ENCODE assay signal across 8 cellular contexts in the genomic region with DNA sequence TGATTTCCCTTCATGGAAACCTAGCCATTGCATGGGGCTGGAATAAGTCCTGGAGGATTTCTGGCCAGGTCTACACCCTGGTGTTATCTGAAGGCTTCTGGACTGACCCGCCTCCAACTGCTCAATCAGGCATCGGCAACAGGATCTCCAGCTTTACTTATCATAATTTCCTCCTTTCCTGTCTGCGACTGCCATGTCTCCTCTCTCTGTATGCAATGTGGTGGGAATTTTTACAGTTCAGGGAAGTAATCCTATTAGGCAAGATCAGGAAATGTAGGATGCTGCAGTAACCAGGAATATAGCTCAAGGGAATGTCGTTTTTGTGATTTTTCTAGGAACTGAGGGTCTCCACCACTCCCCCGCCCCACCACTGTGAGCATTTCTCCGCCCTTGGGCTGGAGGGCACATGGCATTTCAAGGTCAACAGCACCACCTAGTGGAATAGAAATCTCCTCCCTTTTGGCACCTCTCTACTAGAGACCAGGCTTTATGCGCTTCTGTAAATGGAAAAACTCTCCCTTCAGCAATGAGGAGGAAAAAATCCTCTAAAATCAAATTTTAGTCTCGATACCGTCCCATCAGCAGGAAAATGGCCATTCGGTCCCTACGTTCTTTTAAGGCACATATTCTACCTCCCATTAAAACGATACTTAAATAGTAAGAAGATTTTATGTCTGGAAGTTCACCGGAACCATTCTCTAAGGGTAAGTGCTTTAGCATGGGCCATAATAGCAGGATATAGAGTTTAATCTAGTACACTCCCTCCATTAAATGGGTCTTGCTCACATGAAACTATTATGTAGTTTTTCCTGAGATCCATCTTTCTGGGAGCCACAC.
DNase-seq lines count a peak whose midpoint lies in the region; ATAC-seq and TF ChIP-seq lines count a peak whose summit lies in the region.

No MANE protein-coding gene starts in this region.

- H3K27ac ChIP-seq in GM23248 (no peak overlapping the region), Karpas-422 (ENCODE audit: low read length) (no peak overlapping the region), hepatocyte (no peak overlapping the region), gastrocnemius medialis (no peak overlapping the region)

- no peak overlapping the region for H3K9ac ChIP-seq in GM23248
- H3K9ac ChIP-seq in Karpas-422 (ENCODE audit: low read length): no peak overlapping the region

- H3K79me2 ChIP-seq in GM23248 (ENCODE audit: insufficient read depth) (no peaks in the 10 kb centered on the region), Karpas-422 (ENCODE audit: low read length) (no peaks in the 10 kb centered on the region), hepatocyte (no peaks in the 10 kb centered on the region)

- TF ChIP-seq CTCF in hepatocyte (IDR thresholded peaks at IDR 0.05; ENCODE audit: poor library complexity) (peak; percentile 89), gastrocnemius medialis (IDR thresholded peaks at IDR 0.05 in 4 of 5, conservative IDR thresholded peaks at IDR 0.05 in 1 of 5) (peak; percentile 24 to 71 (median 58))

- 0 out of 2 replicates have a peak, but pooled peaks cover 4% of the 10 kb centered on the region for H3K4me1 ChIP-seq in GM23248 (ENCODE audit: insufficient read depth)
- H3K4me1 ChIP-seq in Karpas-422 (ENCODE audit: low read length): peaks cover 9% of the 10 kb centered on the region; the same call in 1 of the 2 replicates
- H3K4me1 ChIP-seq in hepatocyte (ENCODE audit: insufficient read depth): no peaks in the 10 kb centered on the region
- no peaks in the 10 kb centered on the region for H3K4me1 ChIP-seq in gastrocnemius medialis

- no peaks in the 10 kb centered on the region for H3K27me3 ChIP-seq in GM23248 (replicated peaks; ENCODE audit: insufficient read depth)
- no peaks in the 10 kb centered on the region for H3K27me3 ChIP-seq in Karpas-422 (ENCODE audit: low read length)
- no peaks in the 10 kb centered on the region for H3K27me3 ChIP-seq in hepatocyte
- peaks cover 0 to 6% (median 0%) of the 10 kb centered on the region in 3 donors for H3K27me3 ChIP-seq in gastrocnemius medialis

- H3F3A ChIP-seq in GM23248 (ENCODE audit: insufficient read depth): no peaks in the 10 kb centered on the region

- no peaks in the 10 kb centered on the region for H3K9me2 ChIP-seq in GM23248 (ENCODE audit: insufficient read depth)
- H3K9me2 ChIP-seq in Karpas-422 (replicated peaks; ENCODE audit: insufficient read depth, low read length): no peaks in the 10 kb centered on the region
- H3K9me2 ChIP-seq in hepatocyte (replicated peaks; ENCODE audit: insufficient read depth): no peaks in the 10 kb centered on the region

- peak overlapping the region; percentile 67 for H2AFZ ChIP-seq in GM23248
- 0 out of 2 replicates have a peak overlapping the region, but pooled peaks have one; percentile 17 for H2AFZ ChIP-seq in Karpas-422 (ENCODE audit: low read length)
- H2AFZ ChIP-seq in hepatocyte: peak overlapping the region; percentile 64

- no peak for TF ChIP-seq POLR2A in gastrocnemius medialis (IDR thresholded peaks at IDR 0.05)

- in situ Hi-C loops in GM23248 (cut with MboI) (no loop called here), gastrocnemius medialis (cut with MboI; ENCODE audit: low sequenced_read_pairs in 4 of 4) (loop anchor here in 3 of 4 donors (10.0 to 25.0 kb wide), 4 partner anchors 222 to 602 kb away; no protein-coding TSS in a partner anchor)

- DNase-seq in DMS79 treated with DMSO at 0.1 percent for 48 hours (lab: John Stamatoyannopoulos, UW) (peak; percentile 2), DMS79 (lab: John Stamatoyannopoulos, UW) (no peak), GM23248 (peak; percentile 73), Karpas-422 (peak; percentile 90), SHP77 treated with DMSO at 0.1 percent for 48 hours (lab: John Stamatoyannopoulos, UW) (peak; percentile 33), amygdala (lab: John Stamatoyannopoulos, UW) (peak in 38 of 56 donors; percentile 1 to 69 (median 15)), hepatocyte (ENCODE audit: low spot score) (peak; percentile 84), gastrocnemius medialis (peak in 1 of 2 donors; percentile 6)

- H4K20me1 ChIP-seq in GM23248 (ENCODE audit: insufficient read depth) (no peaks in the 10 kb centered on the region), Karpas-422 (ENCODE audit: insufficient read depth, low read depth, low read length) (no peaks in the 10 kb centered on the region), hepatocyte (ENCODE audit: insufficient read depth, poor library complexity, severe bottlenecking) (no peaks in the 10 kb centered on the region)

- peak; percentile 62 to 68 for ATAC-seq in gastrocnemius medialis

- H3K9me3 ChIP-seq in GM23248 (ENCODE audit: low read depth): no peaks in the 10 kb centered on the region
- H3K9me3 ChIP-seq in Karpas-422 (ENCODE audit: low read length): no peaks in the 10 kb centered on the region
- no peaks in the 10 kb centered on the region for H3K9me3 ChIP-seq in hepatocyte (ENCODE audit: low read depth)
- no peaks in the 10 kb centered on the region for H3K9me3 ChIP-seq in gastrocnemius medialis

- intact Hi-C loops in gastrocnemius medialis (cut with DNase I; ENCODE audit: low total_unique reads): loop anchor here (10.0 kb wide), 1 partner anchor 1638 kb away; no protein-coding TSS in a partner anchor

- H3K4me2 ChIP-seq in GM23248 (ENCODE audit: unreplicated experiment): peak overlapping the region; percentile 87
- no peak overlapping the region for H3K4me2 ChIP-seq in Karpas-422 (ENCODE audit: low read depth, low read length, poor library complexity, severe bottlenecking)
- peak overlapping the region; percentile 74 for H3K4me2 ChIP-seq in hepatocyte

- 25 to 28% methylated on average over 13 of the region's 13 CpGs for WGBS in GM23248 (ENCODE audit: low coverage in 1 of 2, low lambda C conversion rate in 2 of 2, missing lambda C conversion rate in 2 of 2), 2 experiments
- WGBS in hepatocyte (ENCODE audit: low lambda C conversion rate, missing lambda C conversion rate): 36% methylated on average over 13 of the region's 13 CpGs

- H3K36me3 ChIP-seq in GM23248 (ENCODE audit: low read depth) (no peaks in the 10 kb centered on the region), Karpas-422 (ENCODE audit: insufficient read depth, low read length) (no peaks in the 10 kb centered on the region), hepatocyte (replicated peaks; ENCODE audit: insufficient read depth, low read depth) (no peaks in the 10 kb centered on the region), gastrocnemius medialis (no peaks in the 10 kb centered on the region)

- peak overlapping the region; percentile 55 for H3K4me3 ChIP-seq in GM23248
- H3K4me3 ChIP-seq in Karpas-422 (ENCODE audit: low read length): no peak overlapping the region
- H3K4me3 ChIP-seq in hepatocyte: no peak overlapping the region
- H3K4me3 ChIP-seq in gastrocnemius medialis: no peak overlapping the region

Comparison
In these comparisons a context has a peak if more than half of its experiments do, and no peak if none do; other contexts are left out.
1. H2AFZ ChIP-seq: peak in every context shown above with its lines; median percentile 67 in GM23248; 64 in hepatocyte; 17 in Karpas-422.